9 cellular contexts compared by ENCODE assay signal in genomic region chr1:38055965-38056364, GRCh38. TPM values are rescaled to one million over a fixed set of nuclear protein-coding genes. Genes with fewer than 3 reads are reported as not detected.
"Had no signal": no experiment of that assay in that cellular context is flagged by ENCODE, and none has a peak within 500 bp of the region (broad histone marks: within the 10 kb centered on the region; RNA-seq: fewer than 3 reads in every experiment).

No MANE protein-coding gene starts in this region.

- H3K27ac ChIP-seq: HL-60, KMS-11 had no signal

- H3K27me3 Mint-ChIP-seq: IgD-negative memory B cell had no signal

- H3K9ac ChIP-seq: KMS-11 had no signal

- FAIRE-seq: HepG2, HTR-8/SVneo had no signal

- ATAC-seq: HepG2 had no signal

- H3K9me3 Mint-ChIP-seq: IgD-negative memory B cell had no signal

- DNase-seq: IMR-90, KBM-7, KG1 had no signal

- H3K4me2 ChIP-seq: KMS-11 had no signal

- H3K27ac Mint-ChIP-seq: IgD-negative memory B cell had no signal

- H3K36me3 Mint-ChIP-seq: IgD-negative memory B cell had no signal

RNA-seq across cellular contexts. Expression of gene POU3F1, which starts 9.4 kb away (rescaled TPM):
- total RNA-seq: HepG2, HT1080, IMR-90 had no signal
- polyA plus RNA-seq: HepG2, IgD-negative memory B cell, IMR-90 had no signal
